ENCODE assay signal across 1 cellular context in genomic region chr11:65084598-65085375, GRCh38.
TF ChIP-seq lines count a peak whose summit lies in the region.

No MANE protein-coding gene starts in this region.

TF ChIP-seq in endothelial cell of umbilical vein, 7 proteins besides CTCF, POLR2A, EP300 and RAD21:
- TF ChIP-seq, protein P1, sequence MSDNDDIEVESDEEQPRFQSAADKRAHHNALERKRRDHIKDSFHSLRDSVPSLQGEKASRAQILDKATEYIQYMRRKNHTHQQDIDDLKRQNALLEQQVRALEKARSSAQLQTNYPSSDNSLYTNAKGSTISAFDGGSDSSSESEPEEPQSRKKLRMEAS (IDR thresholded peaks at IDR 0.05; ENCODE audit: insufficient read depth, insufficient read length) = no peak
- TF ChIP-seq EZH2 (IDR thresholded peaks at IDR 0.05; ENCODE audit: borderline replicate concordance, low read depth, low read length, severe bottlenecking) = no peak
- TF ChIP-seq POLR2AphosphoS5 (IDR thresholded peaks at IDR 0.05; ENCODE audit: insufficient read depth, low read depth, low read length) = no peak
- no peak for TF ChIP-seq GATA2 (IDR thresholded peaks at IDR 0.05; ENCODE audit: insufficient read depth, insufficient read length, low read depth, low read length)
- no peak for TF ChIP-seq FOS (IDR thresholded peaks at IDR 0.05; ENCODE audit: borderline replicate concordance, insufficient read depth, low read length)
- no peak for TF ChIP-seq MYC (IDR thresholded peaks at IDR 0.05; ENCODE audit: low read depth, low read length)
- no peak for TF ChIP-seq JUN (IDR thresholded peaks at IDR 0.05; ENCODE audit: borderline replicate concordance, insufficient read depth, insufficient read length, low read depth)
